Comparison of ENCODE assay signal across 1 cellular context in the genomic region with DNA sequence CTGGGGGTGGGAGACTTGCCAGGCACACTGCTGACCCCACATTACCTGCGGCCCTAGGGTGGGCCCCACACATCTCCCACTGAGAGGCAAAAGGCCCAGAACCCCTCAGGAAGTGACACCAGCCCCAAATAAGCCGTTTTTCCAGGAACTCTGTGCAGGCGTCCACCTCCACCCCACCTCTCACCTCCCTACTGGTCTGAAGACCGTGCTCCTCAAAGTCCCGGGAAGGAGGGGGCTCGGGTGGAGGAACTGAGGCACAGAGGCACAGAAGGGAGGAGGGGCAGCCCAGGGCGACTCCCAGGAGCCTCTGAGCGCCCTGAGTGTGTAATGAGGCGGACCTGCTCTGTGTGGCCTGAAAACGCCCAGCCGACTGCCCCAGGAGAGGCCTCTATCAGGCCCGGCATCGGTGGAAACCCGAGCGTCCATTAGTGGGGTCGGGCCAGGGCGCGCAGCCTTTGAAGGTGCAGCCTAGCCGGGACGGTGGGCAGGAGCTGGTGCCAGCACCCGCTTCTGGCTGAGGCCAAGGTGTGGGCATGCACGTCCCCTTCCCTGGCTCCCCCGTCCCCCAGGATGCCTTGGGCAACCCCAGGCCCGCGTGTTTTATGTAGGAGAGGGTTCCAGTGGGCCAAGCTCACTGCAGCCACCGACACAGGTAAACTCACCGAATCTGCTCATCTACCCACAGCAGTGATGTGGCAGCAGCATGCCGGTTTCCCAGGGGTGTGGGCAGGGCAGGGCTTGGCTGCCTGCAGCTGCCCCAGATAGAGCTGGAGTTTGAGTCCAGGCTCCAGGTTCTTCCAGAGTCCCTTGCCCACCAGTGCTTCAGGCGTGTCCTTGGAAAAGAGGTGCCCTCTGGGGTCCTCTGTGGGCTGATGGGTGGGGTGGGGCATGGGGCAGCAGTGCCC.
TF ChIP-seq lines count a peak whose summit lies in the region.

No MANE protein-coding gene starts in this region.

TF ChIP-seq in K562, 482 proteins besides CTCF, POLR2A, EP300 and RAD21 (continued from another document and continues in another):
- TF ChIP-seq, protein P1, sequence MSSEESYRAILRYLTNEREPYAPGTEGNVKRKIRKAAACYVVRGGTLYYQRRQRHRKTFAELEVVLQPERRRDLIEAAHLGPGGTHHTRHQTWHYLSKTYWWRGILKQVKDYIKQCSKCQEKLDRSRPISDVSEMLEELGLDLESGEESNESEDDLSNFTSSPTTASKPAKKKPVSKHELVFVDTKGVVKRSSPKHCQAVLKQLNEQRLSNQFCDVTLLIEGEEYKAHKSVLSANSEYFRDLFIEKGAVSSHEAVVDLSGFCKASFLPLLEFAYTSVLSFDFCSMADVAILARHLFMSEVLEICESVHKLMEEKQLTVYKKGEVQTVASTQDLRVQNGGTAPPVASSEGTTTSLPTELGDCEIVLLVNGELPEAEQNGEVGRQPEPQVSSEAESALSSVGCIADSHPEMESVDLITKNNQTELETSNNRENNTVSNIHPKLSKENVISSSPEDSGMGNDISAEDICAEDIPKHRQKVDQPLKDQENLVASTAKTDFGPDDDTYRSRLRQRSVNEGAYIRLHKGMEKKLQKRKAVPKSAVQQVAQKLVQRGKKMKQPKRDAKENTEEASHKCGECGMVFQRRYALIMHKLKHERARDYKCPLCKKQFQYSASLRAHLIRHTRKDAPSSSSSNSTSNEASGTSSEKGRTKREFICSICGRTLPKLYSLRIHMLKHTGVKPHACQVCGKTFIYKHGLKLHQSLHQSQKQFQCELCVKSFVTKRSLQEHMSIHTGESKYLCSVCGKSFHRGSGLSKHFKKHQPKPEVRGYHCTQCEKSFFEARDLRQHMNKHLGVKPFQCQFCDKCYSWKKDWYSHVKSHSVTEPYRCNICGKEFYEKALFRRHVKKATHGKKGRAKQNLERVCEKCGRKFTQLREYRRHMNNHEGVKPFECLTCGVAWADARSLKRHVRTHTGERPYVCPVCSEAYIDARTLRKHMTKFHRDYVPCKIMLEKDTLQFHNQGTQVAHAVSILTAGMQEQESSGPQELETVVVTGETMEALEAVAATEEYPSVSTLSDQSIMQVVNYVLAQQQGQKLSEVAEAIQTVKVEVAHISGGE (CRISPR knock-in tag; IDR thresholded peaks at IDR 0.05), result peak in 1 of 3 experiments; percentile 33; a peak in 1 of 6 replicates
- TF ChIP-seq, protein P2, sequence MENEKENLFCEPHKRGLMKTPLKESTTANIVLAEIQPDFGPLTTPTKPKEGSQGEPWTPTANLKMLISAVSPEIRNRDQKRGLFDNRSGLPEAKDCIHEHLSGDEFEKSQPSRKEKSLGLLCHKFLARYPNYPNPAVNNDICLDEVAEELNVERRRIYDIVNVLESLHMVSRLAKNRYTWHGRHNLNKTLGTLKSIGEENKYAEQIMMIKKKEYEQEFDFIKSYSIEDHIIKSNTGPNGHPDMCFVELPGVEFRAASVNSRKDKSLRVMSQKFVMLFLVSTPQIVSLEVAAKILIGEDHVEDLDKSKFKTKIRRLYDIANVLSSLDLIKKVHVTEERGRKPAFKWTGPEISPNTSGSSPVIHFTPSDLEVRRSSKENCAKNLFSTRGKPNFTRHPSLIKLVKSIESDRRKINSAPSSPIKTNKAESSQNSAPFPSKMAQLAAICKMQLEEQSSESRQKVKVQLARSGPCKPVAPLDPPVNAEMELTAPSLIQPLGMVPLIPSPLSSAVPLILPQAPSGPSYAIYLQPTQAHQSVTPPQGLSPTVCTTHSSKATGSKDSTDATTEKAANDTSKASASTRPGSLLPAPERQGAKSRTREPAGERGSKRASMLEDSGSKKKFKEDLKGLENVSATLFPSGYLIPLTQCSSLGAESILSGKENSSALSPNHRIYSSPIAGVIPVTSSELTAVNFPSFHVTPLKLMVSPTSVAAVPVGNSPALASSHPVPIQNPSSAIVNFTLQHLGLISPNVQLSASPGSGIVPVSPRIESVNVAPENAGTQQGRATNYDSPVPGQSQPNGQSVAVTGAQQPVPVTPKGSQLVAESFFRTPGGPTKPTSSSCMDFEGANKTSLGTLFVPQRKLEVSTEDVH (IDR thresholded peaks at IDR 0.05; ENCODE audit: low read depth, partially characterized antibody), result no peak
- TF ChIP-seq MTA1 (IDR thresholded peaks at IDR 0.05; ENCODE audit: borderline replicate concordance) (no peak), RBFOX2 (IDR thresholded peaks at IDR 0.05; ENCODE audit: low read depth, low read length) (peak; percentile 10; the same call in 1 of the 2 replicates), TAF15 (IDR thresholded peaks at IDR 0.05; ENCODE audit: low read depth, low read length) (no peak), SIRT6 (IDR thresholded peaks at IDR 0.05; ENCODE audit: low read depth, low read length) (no peak), CC2D1A (IDR thresholded peaks at IDR 0.05) (no peak), ZNF445 (CRISPR knock-in tag; IDR thresholded peaks at IDR 0.05; ENCODE audit: low read depth) (no peak), RUNX1 (IDR thresholded peaks at IDR 0.05; ENCODE audit: low read depth) (no peak), POLR2AphosphoS5 (IDR thresholded peaks at IDR 0.05; ENCODE audit: control insufficient read depth, insufficient read depth, low read depth, low read length) (no peak), ZNF408 (CRISPR knock-in tag; IDR thresholded peaks at IDR 0.05; ENCODE audit: low read depth) (no peak), ILF3 (IDR thresholded peaks at IDR 0.05; ENCODE audit: borderline replicate concordance) (no peak), MCM7 (IDR thresholded peaks at IDR 0.05) (no peak), PPARD (CRISPR knock-in tag; IDR thresholded peaks at IDR 0.05) (no peak), NBN (IDR thresholded peaks at IDR 0.05; ENCODE audit: low read depth) (no peak), CBX8 (IDR thresholded peaks at IDR 0.05; ENCODE audit: borderline replicate concordance, extremely low read depth, low read depth, low read length, poor library complexity, severe bottlenecking) (no peak), FOXJ3 (CRISPR knock-in tag; IDR thresholded peaks at IDR 0.05) (no peak), RBM15 (IDR thresholded peaks at IDR 0.05; ENCODE audit: insufficient read depth, low read length) (no peak), E2F3 (CRISPR knock-in tag; IDR thresholded peaks at IDR 0.05) (peak; percentile 28; the same call in 1 of the 2 replicates), GTF2A2 (tag; IDR thresholded peaks at IDR 0.05) (no peak), ZNF668 (CRISPR knock-in tag; IDR thresholded peaks at IDR 0.05) (no peak), CXXC5 (CRISPR knock-in tag; IDR thresholded peaks at IDR 0.05) (peak; percentile 29; the same call in 1 of the 2 replicates), ZSCAN32 (CRISPR knock-in tag; IDR thresholded peaks at IDR 0.05) (no peak), NFXL1 (CRISPR knock-in tag; IDR thresholded peaks at IDR 0.05) (no peak)
- TF ChIP-seq, protein P3, sequence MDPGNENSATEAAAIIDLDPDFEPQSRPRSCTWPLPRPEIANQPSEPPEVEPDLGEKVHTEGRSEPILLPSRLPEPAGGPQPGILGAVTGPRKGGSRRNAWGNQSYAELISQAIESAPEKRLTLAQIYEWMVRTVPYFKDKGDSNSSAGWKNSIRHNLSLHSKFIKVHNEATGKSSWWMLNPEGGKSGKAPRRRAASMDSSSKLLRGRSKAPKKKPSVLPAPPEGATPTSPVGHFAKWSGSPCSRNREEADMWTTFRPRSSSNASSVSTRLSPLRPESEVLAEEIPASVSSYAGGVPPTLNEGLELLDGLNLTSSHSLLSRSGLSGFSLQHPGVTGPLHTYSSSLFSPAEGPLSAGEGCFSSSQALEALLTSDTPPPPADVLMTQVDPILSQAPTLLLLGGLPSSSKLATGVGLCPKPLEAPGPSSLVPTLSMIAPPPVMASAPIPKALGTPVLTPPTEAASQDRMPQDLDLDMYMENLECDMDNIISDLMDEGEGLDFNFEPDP (CRISPR knock-in tag; IDR thresholded peaks at IDR 0.05), result no peak
- TF ChIP-seq, protein P4, sequence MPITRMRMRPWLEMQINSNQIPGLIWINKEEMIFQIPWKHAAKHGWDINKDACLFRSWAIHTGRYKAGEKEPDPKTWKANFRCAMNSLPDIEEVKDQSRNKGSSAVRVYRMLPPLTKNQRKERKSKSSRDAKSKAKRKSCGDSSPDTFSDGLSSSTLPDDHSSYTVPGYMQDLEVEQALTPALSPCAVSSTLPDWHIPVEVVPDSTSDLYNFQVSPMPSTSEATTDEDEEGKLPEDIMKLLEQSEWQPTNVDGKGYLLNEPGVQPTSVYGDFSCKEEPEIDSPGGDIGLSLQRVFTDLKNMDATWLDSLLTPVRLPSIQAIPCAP (CRISPR knock-in tag; IDR thresholded peaks at IDR 0.05; ENCODE audit: borderline replicate concordance), result no peak
- TF ChIP-seq, protein P5, sequence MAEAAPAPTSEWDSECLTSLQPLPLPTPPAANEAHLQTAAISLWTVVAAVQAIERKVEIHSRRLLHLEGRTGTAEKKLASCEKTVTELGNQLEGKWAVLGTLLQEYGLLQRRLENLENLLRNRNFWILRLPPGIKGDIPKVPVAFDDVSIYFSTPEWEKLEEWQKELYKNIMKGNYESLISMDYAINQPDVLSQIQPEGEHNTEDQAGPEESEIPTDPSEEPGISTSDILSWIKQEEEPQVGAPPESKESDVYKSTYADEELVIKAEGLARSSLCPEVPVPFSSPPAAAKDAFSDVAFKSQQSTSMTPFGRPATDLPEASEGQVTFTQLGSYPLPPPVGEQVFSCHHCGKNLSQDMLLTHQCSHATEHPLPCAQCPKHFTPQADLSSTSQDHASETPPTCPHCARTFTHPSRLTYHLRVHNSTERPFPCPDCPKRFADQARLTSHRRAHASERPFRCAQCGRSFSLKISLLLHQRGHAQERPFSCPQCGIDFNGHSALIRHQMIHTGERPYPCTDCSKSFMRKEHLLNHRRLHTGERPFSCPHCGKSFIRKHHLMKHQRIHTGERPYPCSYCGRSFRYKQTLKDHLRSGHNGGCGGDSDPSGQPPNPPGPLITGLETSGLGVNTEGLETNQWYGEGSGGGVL (CRISPR knock-in tag; IDR thresholded peaks at IDR 0.05), result no peak
- TF ChIP-seq, protein P6, sequence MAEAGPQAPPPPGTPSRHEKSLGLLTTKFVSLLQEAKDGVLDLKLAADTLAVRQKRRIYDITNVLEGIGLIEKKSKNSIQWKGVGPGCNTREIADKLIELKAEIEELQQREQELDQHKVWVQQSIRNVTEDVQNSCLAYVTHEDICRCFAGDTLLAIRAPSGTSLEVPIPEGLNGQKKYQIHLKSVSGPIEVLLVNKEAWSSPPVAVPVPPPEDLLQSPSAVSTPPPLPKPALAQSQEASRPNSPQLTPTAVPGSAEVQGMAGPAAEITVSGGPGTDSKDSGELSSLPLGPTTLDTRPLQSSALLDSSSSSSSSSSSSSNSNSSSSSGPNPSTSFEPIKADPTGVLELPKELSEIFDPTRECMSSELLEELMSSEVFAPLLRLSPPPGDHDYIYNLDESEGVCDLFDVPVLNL (CRISPR knock-in tag; IDR thresholded peaks at IDR 0.05; ENCODE audit: low read depth), result no peak
- TF ChIP-seq, protein P7, sequence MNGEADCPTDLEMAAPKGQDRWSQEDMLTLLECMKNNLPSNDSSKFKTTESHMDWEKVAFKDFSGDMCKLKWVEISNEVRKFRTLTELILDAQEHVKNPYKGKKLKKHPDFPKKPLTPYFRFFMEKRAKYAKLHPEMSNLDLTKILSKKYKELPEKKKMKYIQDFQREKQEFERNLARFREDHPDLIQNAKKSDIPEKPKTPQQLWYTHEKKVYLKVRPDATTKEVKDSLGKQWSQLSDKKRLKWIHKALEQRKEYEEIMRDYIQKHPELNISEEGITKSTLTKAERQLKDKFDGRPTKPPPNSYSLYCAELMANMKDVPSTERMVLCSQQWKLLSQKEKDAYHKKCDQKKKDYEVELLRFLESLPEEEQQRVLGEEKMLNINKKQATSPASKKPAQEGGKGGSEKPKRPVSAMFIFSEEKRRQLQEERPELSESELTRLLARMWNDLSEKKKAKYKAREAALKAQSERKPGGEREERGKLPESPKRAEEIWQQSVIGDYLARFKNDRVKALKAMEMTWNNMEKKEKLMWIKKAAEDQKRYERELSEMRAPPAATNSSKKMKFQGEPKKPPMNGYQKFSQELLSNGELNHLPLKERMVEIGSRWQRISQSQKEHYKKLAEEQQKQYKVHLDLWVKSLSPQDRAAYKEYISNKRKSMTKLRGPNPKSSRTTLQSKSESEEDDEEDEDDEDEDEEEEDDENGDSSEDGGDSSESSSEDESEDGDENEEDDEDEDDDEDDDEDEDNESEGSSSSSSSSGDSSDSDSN (IDR thresholded peaks at IDR 0.05; ENCODE audit: borderline replicate concordance in 1 of 2, low read depth in 2 of 2, low read length in 2 of 2), result peak in 1 of 2 experiments; percentile 26; a peak in 1 of 4 replicates
- TF ChIP-seq, protein P8, sequence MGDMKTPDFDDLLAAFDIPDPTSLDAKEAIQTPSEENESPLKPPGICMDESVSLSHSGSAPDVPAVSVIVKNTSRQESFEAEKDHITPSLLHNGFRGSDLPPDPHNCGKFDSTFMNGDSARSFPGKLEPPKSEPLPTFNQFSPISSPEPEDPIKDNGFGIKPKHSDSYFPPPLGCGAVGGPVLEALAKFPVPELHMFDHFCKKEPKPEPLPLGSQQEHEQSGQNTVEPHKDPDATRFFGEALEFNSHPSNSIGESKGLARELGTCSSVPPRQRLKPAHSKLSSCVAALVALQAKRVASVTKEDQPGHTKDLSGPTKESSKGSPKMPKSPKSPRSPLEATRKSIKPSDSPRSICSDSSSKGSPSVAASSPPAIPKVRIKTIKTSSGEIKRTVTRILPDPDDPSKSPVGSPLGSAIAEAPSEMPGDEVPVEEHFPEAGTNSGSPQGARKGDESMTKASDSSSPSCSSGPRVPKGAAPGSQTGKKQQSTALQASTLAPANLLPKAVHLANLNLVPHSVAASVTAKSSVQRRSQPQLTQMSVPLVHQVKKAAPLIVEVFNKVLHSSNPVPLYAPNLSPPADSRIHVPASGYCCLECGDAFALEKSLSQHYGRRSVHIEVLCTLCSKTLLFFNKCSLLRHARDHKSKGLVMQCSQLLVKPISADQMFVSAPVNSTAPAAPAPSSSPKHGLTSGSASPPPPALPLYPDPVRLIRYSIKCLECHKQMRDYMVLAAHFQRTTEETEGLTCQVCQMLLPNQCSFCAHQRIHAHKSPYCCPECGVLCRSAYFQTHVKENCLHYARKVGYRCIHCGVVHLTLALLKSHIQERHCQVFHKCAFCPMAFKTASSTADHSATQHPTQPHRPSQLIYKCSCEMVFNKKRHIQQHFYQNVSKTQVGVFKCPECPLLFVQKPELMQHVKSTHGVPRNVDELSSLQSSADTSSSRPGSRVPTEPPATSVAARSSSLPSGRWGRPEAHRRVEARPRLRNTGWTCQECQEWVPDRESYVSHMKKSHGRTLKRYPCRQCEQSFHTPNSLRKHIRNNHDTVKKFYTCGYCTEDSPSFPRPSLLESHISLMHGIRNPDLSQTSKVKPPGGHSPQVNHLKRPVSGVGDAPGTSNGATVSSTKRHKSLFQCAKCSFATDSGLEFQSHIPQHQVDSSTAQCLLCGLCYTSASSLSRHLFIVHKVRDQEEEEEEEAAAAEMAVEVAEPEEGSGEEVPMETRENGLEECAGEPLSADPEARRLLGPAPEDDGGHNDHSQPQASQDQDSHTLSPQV (IDR thresholded peaks at IDR 0.05), result peak; percentile 65
- TF ChIP-seq, protein P9, sequence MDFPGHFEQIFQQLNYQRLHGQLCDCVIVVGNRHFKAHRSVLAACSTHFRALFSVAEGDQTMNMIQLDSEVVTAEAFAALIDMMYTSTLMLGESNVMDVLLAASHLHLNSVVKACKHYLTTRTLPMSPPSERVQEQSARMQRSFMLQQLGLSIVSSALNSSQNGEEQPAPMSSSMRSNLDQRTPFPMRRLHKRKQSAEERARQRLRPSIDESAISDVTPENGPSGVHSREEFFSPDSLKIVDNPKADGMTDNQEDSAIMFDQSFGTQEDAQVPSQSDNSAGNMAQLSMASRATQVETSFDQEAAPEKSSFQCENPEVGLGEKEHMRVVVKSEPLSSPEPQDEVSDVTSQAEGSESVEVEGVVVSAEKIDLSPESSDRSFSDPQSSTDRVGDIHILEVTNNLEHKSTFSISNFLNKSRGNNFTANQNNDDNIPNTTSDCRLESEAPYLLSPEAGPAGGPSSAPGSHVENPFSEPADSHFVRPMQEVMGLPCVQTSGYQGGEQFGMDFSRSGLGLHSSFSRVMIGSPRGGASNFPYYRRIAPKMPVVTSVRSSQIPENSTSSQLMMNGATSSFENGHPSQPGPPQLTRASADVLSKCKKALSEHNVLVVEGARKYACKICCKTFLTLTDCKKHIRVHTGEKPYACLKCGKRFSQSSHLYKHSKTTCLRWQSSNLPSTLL (IDR thresholded peaks at IDR 0.05), result no peak
